In genomic region chr1:161046574-161047167, GRCh38 we compare ENCODE assay signal across 8 cellular contexts. TPM values are rescaled to one million over a fixed set of nuclear protein-coding genes. Genes with fewer than 3 reads are reported as not detected.
DNase-seq lines count a peak whose midpoint lies in the region; FAIRE-seq and TF ChIP-seq lines count a peak whose summit lies in the region.

No MANE protein-coding gene starts in this region.

- peak overlapping the region; percentile 87 for H3K56ac ChIP-seq in H9 (ENCODE audit: insufficient read length, low read depth, low read length)

- peak overlapping the region in 1 of 3 experiments; percentile 59; a peak in 4 of 7 replicates for H3K27ac Mint-ChIP-seq in H9

- H3K27ac ChIP-seq in H9 (ENCODE audit: insufficient read length, low read depth, low read length) = peak overlapping the region; percentile 93
- peak overlapping the region; percentile 91 for H3K27ac ChIP-seq in epithelial cell of prostate
- peak overlapping the region; percentile 86 to 95 for H3K27ac ChIP-seq in prostate gland

- peak overlapping the region; percentile 92 to 94 for H3K4me3 Mint-ChIP-seq in H9

- WGBS in H9 (ENCODE audit: extremely low coverage, insufficient read length, low lambda C conversion rate) = no CpG with 5 or more reads among the region's 1 CpG
- WGBS in prostate gland = 69% methylated on average over 1 of the region's 1 CpG

- no peak overlapping the region for H3T11ph ChIP-seq in H9 (ENCODE audit: low read length)

- intact Hi-C loops in prostate gland (cut with DNase I) = loop anchor here (5.0 kb wide), 1 partner anchor 51 kb away; the partner anchor contains the start of gene KLHDC9
- intact Hi-C loops in posterior vena cava (cut with DNase I) = no loop called here

- H2BK15ac ChIP-seq in H9 (ENCODE audit: low read depth, low read length) = no peak overlapping the region

- FAIRE-seq in GM12892 (lab: Jason Lieb, UNC) = peak; percentile 76

- TF ChIP-seq CTCF in H9 (conservative IDR thresholded peaks at IDR 0.05) = no peak
- TF ChIP-seq CTCF in prostate gland (IDR thresholded peaks at IDR 0.05) = no peak

- H3K9me3 ChIP-seq in H9 (ENCODE audit: control insufficient read depth, low read depth, low read length) (no peaks in the 10 kb centered on the region), prostate gland (no peaks in the 10 kb centered on the region)

- H3K23ac ChIP-seq in H9 (ENCODE audit: insufficient read length, low read depth, low read length) = no peak overlapping the region

- no peaks in the 10 kb centered on the region; the same call in 1 of the 2 replicates for H3K27me3 ChIP-seq in H9 (ENCODE audit: insufficient read depth, low read length)
- H3K27me3 ChIP-seq in prostate gland (replicated peaks; ENCODE audit: insufficient read depth) = no peaks in the 10 kb centered on the region

- H3K18ac ChIP-seq in H9 (ENCODE audit: insufficient read length, low read depth, low read length) = peak overlapping the region; percentile 79

- H3K79me2 ChIP-seq in H9 (ENCODE audit: insufficient read depth, low read length) = peaks cover 3% of the 10 kb centered on the region; the same call in 1 of the 2 replicates

- no peaks in the 10 kb centered on the region for H4K20me1 ChIP-seq in H9 (ENCODE audit: control insufficient read depth, insufficient read depth, insufficient read length)

- peak overlapping the region; percentile 95 for H2BK5ac ChIP-seq in H9 (ENCODE audit: insufficient read length, low read length)

- H3K36me3 ChIP-seq in prostate gland = no peaks in the 10 kb centered on the region

- peaks cover 15 to 16% of the 10 kb centered on the region in 2 experiments for H3K4me1 Mint-ChIP-seq in H9

- no peak overlapping the region for H2BK120ac ChIP-seq in H9 (ENCODE audit: low read depth, low read length, poor library complexity, severe bottlenecking)

- no peak overlapping the region for H2BK20ac ChIP-seq in H9 (ENCODE audit: low read depth, low read length, poor library complexity, severe bottlenecking)

- peak overlapping the region; percentile 64 for H3K4me2 ChIP-seq in H9 (ENCODE audit: insufficient read depth, insufficient read length, low read length)

- H4K5ac ChIP-seq in H9 (ENCODE audit: insufficient read length, low read depth, low read length) = peak overlapping the region; percentile 92

- no peak overlapping the region for H2AFZ ChIP-seq in H9 (ENCODE audit: low read length)

- no peak overlapping the region for H2AK5ac ChIP-seq in H9 (ENCODE audit: insufficient read length, low read length)

- H3K4me1 ChIP-seq in H9 (ENCODE audit: insufficient read depth, low read length) (peaks cover 2% of the 10 kb centered on the region; the same call in 1 of the 2 replicates), prostate gland (replicated peaks) (peaks cover 3% of the 10 kb centered on the region)

- H3K23me2 ChIP-seq in H9 (ENCODE audit: insufficient read length, low read depth, low read length, poor library complexity, severe bottlenecking) = peaks cover 8% of the 10 kb centered on the region

- H3K9ac ChIP-seq in H9 (ENCODE audit: extremely low read depth, insufficient read length, low read length) = peak overlapping the region; percentile 97

- no peak overlapping the region for H4K91ac ChIP-seq in H9 (ENCODE audit: insufficient read length, low read depth, low read length)

- no peaks in the 10 kb centered on the region for H3K79me1 ChIP-seq in H9 (ENCODE audit: insufficient read depth, low read depth, low read length, poor library complexity, severe bottlenecking)

- H3K4ac ChIP-seq in H9 (ENCODE audit: low read depth, low read length) = no peak overlapping the region

- DNase-seq in GM12892 (ENCODE audit: insufficient read length) (no peak), H9 (no peak), OCI-M1 (lab: John Stamatoyannopoulos, UW) (peak; percentile 55), epithelial cell of prostate (ENCODE audit: low read depth, low spot score) (no peak), prostate gland (ENCODE audit: low spot score) (no peak), HuH-7 (ENCODE audit: low spot score) (no peak), posterior vena cava (ENCODE audit: low spot score) (no peak)
- DNase-seq in activated CD4-positive, alpha-beta T cell treated with anti-CD3 and anti-CD28 coated beads, Interleukin-2, amount 50 U/mL, for 1 hour = no peak

- H4K8ac ChIP-seq in H9 (replicated peaks; ENCODE audit: insufficient read length, low read depth, low read length) = no peak overlapping the region

- H3K36me3 Mint-ChIP-seq in H9 (ENCODE audit: insufficient read depth in 1 of 3, low read depth in 3 of 3) = peaks cover 16 to 29% (median 24%) of the 10 kb centered on the region in 3 experiments

- H3K4me3 ChIP-seq in prostate gland = peak overlapping the region; percentile 85 to 91

- H3K14ac ChIP-seq in H9 (ENCODE audit: insufficient read depth, low read length) = no peak overlapping the region

- peaks cover 12% of the 10 kb centered on the region in 2 experiments for H3K9me3 Mint-ChIP-seq in H9

- no peak overlapping the region for H2BK12ac ChIP-seq in H9 (ENCODE audit: insufficient read length, low read depth, low read length)

- H3K27me3 Mint-ChIP-seq in H9 (ENCODE audit: low read depth) = peaks cover 37% of the 10 kb centered on the region

- no peak; the same call in 1 of the 2 replicates for TF ChIP-seq POLR2A in GM12892 (IDR thresholded peaks at IDR 0.05; ENCODE audit: low read depth, low read length)
- no peak for TF ChIP-seq POLR2A in prostate gland (IDR thresholded peaks at IDR 0.05)

RNA-seq across cellular contexts. Expression of gene USF1, which starts 0.9 kb away (rescaled TPM):
- 37.3 TPM for polyA plus RNA-seq in GM12892 (2012; ENCODE audit: missing spikeins)
- total RNA-seq in H9 (2021) = 58.6 and 59.2 TPM in 2 replicates
- total RNA-seq in prostate gland = 10 to 100 TPM; 46.3 to 65.8 TPM
- 10 to 100 TPM; 33.5 to 40.0 TPM for total RNA-seq in posterior vena cava

RNA-seq across cellular contexts. Expression of gene TSTD1, which starts 7.9 kb away (rescaled TPM):
- 100 TPM for polyA plus RNA-seq in GM12892 (2012; ENCODE audit: missing spikeins)
- total RNA-seq in H9 (2021) (73.7 and 77.0 TPM in 2 replicates), prostate gland (100 to 1,000 TPM; 137 to 648 TPM), posterior vena cava (10 to 100 TPM in 1 of 2 donors, 1 to 10 TPM in 1; 4.5 to 12.5 TPM)

RNA-seq across cellular contexts. Expression of gene ARHGAP30, which starts 23.0 kb away (rescaled TPM):
- polyA plus RNA-seq in GM12892 (2012; ENCODE audit: missing spikeins) = 51.8 TPM
- total RNA-seq in H9 (2021) (0.13 TPM in 2 replicates), prostate gland (1 to 10 TPM; 3.2 to 5.3 TPM), posterior vena cava (10 to 100 TPM; 10.5 to 15.2 TPM)

RNA-seq across cellular contexts. Expression of gene F11R, which starts 25.7 kb away (rescaled TPM):
- 27.0 TPM for polyA plus RNA-seq in GM12892 (2012; ENCODE audit: missing spikeins)
- total RNA-seq in H9 (2021) (159 and 174 TPM in 2 replicates), prostate gland (100 to 1,000 TPM in 1 of 2 donors, 10 to 100 TPM in 1; 43.6 to 104 TPM), posterior vena cava (10 to 100 TPM; 16.0 to 17.3 TPM)

RNA-seq across cellular contexts. Expression of gene NECTIN4, which starts 42.7 kb away (rescaled TPM):
- 0.51 TPM for polyA plus RNA-seq in GM12892 (2012; ENCODE audit: missing spikeins)
- total RNA-seq in H9 (2021) (0.33 and 0.64 TPM in 2 replicates), prostate gland (10 to 100 TPM in 1 of 2 donors, 1 to 10 TPM in 1; 9.6 to 18.6 TPM), posterior vena cava (under 1 TPM in 1 of 2 donors, not detected in 1; 0.19 TPM)
